19 cellular contexts compared by ENCODE assay signal in the genomic region with DNA sequence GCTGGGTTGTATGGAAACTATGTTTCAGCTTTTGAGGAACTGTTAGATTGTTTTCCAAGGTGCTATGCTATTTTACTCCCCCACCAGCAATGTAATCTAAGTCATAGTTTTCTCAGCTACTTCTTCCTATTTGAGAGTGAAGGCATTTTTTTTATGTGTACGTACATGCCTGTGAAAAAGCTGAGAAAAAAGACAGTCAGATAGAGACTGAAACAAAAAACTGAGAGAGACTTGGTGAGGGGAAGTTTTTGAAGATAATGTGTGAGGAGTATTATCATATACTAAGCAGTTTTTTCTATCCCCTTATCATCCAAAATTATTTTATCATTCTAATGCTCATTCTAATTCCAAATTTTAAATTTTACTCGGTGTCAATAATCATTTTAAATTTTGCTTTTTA.
DNase-seq lines count a peak whose midpoint lies in the region; ATAC-seq and FAIRE-seq lines count a peak whose summit lies in the region.
"Had no signal": no experiment of that assay in that cellular context is flagged by ENCODE, and none has a peak within 500 bp of the region (broad histone marks: within the 10 kb centered on the region; RNA-seq: fewer than 3 reads in every experiment).

No MANE protein-coding gene starts in this region.

- no peak overlapping the region for H3K27ac Mint-ChIP-seq in stimulated activated naive CD8-positive, alpha-beta T cell treated with anti-CD3 and anti-CD28 coated beads, Interleukin-15, amount 100 ng/mL, for 72 hours
- H3K27ac Mint-ChIP-seq: GM23338 had no signal

- FAIRE-seq in G401.6 (lab: Jason Lieb, UNC), result peak; percentile 55
- FAIRE-seq: HTR-8/SVneo, RCC 7860 had no signal

- no peaks in the 10 kb centered on the region for H3K27me3 Mint-ChIP-seq in stimulated activated naive CD8-positive, alpha-beta T cell treated with anti-CD3 and anti-CD28 coated beads, Interleukin-15, amount 100 ng/mL, for 72 hours

- no peaks in the 10 kb centered on the region for H3K4me1 Mint-ChIP-seq in stimulated activated naive CD8-positive, alpha-beta T cell treated with anti-CD3 and anti-CD28 coated beads, Interleukin-15, amount 100 ng/mL, for 72 hours
- H3K4me1 Mint-ChIP-seq: GM23338 had no signal

- H3K9me3 Mint-ChIP-seq in stimulated activated naive CD8-positive, alpha-beta T cell treated with anti-CD3 and anti-CD28 coated beads, Interleukin-15, amount 100 ng/mL, for 72 hours, result peaks cover 0 to 4% of the 10 kb centered on the region in 2 donors
- H3K9me3 Mint-ChIP-seq: GM23338 had no signal

- ATAC-seq in GM18870 (IDR thresholded peaks at IDR 0.05; ENCODE audit: unreplicated experiment) (peak; percentile 99), HG02798 (IDR thresholded peaks at IDR 0.05; ENCODE audit: poor library complexity, unreplicated experiment) (peak; percentile 92), HG03196 (IDR thresholded peaks at IDR 0.05; ENCODE audit: unreplicated experiment) (peak; percentile 91), HG02571 (IDR thresholded peaks at IDR 0.05; ENCODE audit: unreplicated experiment) (no peak), GM18502 (IDR thresholded peaks at IDR 0.05; ENCODE audit: poor library complexity, unreplicated experiment) (no peak)
- no peak for ATAC-seq in stimulated activated naive CD8-positive, alpha-beta T cell treated with anti-CD3 and anti-CD28 coated beads, Interleukin-15, amount 100 ng/mL, for 72 hours
- ATAC-seq: GM23338 had no signal

- no peak overlapping the region for H3K4me3 Mint-ChIP-seq in stimulated activated naive CD8-positive, alpha-beta T cell treated with anti-CD3 and anti-CD28 coated beads, Interleukin-15, amount 100 ng/mL, for 72 hours
- H3K4me3 Mint-ChIP-seq: GM23338 had no signal

- no peak for DNase-seq in stimulated activated naive CD8-positive, alpha-beta T cell treated with anti-CD3 and anti-CD28 coated beads, Interleukin-15, amount 100 ng/mL, for 72 hours
- no peak for DNase-seq in dedifferentiated amniotic fluid mesenchymal stem cell (ENCODE audit: extremely low spot score)
- DNase-seq: 8988T, C1 segment of cervical spinal cord, MV-4-11, NCI-H1417 treated with DMSO at 0.1 percent for 48 hours, NCI-H2029 treated with DMSO at 0.1 percent for 48 hours, NCI-H510A treated with DMSO at 0.1 percent for 48 hours, SHP77 treated with DMSO at 0.1 percent for 48 hours, T-helper 2 cell had no signal

Comparison
In these comparisons a context has a peak if more than half of its experiments do, and no peak if none do; other contexts are left out.
1. ATAC-seq: peak in GM18870 (single experiment), HG02798 (single experiment) and HG03196 (single experiment); none in stimulated activated naive CD8-positive, alpha-beta T cell treated with anti-CD3 and anti-CD28 coated beads, Interleukin-15, amount 100 ng/mL, for 72 hours (single experiment), HG02571 (single experiment) and GM18502 (single experiment).